In genomic region chr13:64127192-64127591, GRCh38 we compare ENCODE assay signal across 36 cellular contexts.
"Had no signal": no experiment of that assay in that cellular context is flagged by ENCODE, and none has a peak within 500 bp of the region (broad histone marks: within the 10 kb centered on the region; RNA-seq: fewer than 3 reads in every experiment).

No MANE protein-coding gene starts in this region.

- H3K36me3 ChIP-seq: MG63, SJSA1, WERI-Rb-1 had no signal

- FAIRE-seq: bronchial epithelial cell, RCC 7860 had no signal

- H3K27me3 ChIP-seq: MG63, SJSA1 had no signal

- H3K4me3 ChIP-seq: MG63, PC-9, SJSA1 had no signal

- H3K9me3 ChIP-seq: MG63, SJSA1 had no signal

- H3K4me2 ChIP-seq: PC-9 had no signal

- DNase-seq: activated CD4-positive, alpha-beta memory T cell treated with anti-CD3 and anti-CD28 coated beads, Interleukin-2, amount 10 ng/mL, durations not matched to agents 7 days and 5 days; activated CD4-positive, alpha-beta T cell treated with anti-CD3 and anti-CD28 coated beads for 1 hour; activated CD4-positive, alpha-beta T cell treated with anti-CD3 and anti-CD28 coated beads for 48 hours; activated CD4-positive, CD25-positive, alpha-beta regulatory T cell; activated CD8-positive, alpha-beta memory T cell treated with anti-CD3 and anti-CD28 coated beads for 24 hours; activated CD8-positive, alpha-beta memory T cell treated with anti-CD3 and anti-CD28 coated beads, Interleukin-2, amount 10 ng/mL, durations not matched to agents 7 days and 5 days; activated CD8-positive, alpha-beta memory T cell treated with anti-CD3 and anti-CD28 coated beads, Interleukin-2, amount 50 U/mL, for 48 hours; activated effector memory CD4-positive, alpha-beta T cell treated with Interleukin-2 at 50 U/mL for 16 hours; activated naive CD4-positive, alpha-beta T cell treated with anti-CD3 and anti-CD28 coated beads, Interleukin-2, amount 10 ng/mL, durations not matched to agents 7 days and 5 days; activated naive CD8-positive, alpha-beta T cell treated with anti-CD3 and anti-CD28 coated beads, Interleukin-2, amount 50 U/mL, for 24 hours; activated T-cell treated with anti-CD3 and anti-CD28 coated beads, Interleukin-2, amount 50 U/mL, for 48 hours; anterior cingulate cortex; caudate nucleus; cerebellar nuclear complex; Kasumi-1; KBM-7; MG63; NCI-H1048; NCI-H1105 treated with DMSO at 0.1 percent for 48 hours; NCI-H1436; NCI-H1694; NCI-H1930; NCI-H510A; NCI-H526; NCI-H748 treated with DMSO at 0.1 percent for 48 hours; NK-92 treated with Interleukin-12 subunit alpha and Interleukin-12 subunit beta, amount 100 ng/mL, for 24 hours; PC-9; Right ventricle myocardium superior; SW 1271; T-helper 1 cell; T1000; WERI-Rb-1 had no signal

- H3K4me1 ChIP-seq: SJSA1 had no signal

- H2AFZ ChIP-seq: PC-9 had no signal

- ATAC-seq: activated CD8-positive, alpha-beta memory T cell treated with anti-CD3 and anti-CD28 coated beads, Interleukin-2, amount 10 ng/mL, durations not matched to agents 7 days and 5 days; activated naive CD8-positive, alpha-beta T cell treated with anti-CD3 and anti-CD28 coated beads, Interleukin-2, amount 50 U/mL, for 24 hours; SK-N-SH treated with all-trans-retinoic acid at 6 μM for 48 hours had no signal

- H3K27ac ChIP-seq: PC-9, SJSA1, WERI-Rb-1 had no signal
